8 cellular contexts compared by ENCODE assay signal in the genomic region with DNA sequence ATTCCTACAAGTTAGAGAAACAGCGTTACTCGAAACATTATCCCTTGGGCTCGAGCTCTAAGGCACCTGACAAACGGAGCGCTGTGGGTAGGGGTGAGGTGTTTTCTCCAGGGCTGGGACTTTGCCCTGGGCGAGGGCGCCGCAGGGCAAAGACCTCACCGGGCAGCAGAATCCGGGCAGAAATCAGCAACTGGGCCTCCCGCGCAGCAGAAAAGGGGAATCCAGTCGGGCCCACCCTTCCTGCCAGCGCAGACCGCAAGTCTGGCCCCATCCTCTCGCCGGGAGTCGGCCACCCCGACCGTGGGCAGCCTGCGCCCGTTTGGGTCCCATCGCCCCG. TPM values are rescaled to one million over a fixed set of nuclear protein-coding genes. Genes with fewer than 3 reads are reported as not detected.
A peak's percentile ranks its signal among the peaks of the same experiment; 100 is the strongest.
DNase-seq lines count a peak whose midpoint lies in the region; ATAC-seq and TF ChIP-seq lines count a peak whose summit lies in the region.

No MANE protein-coding gene starts in this region.

- peak overlapping the region; percentile 96 for H3K9ac ChIP-seq in HUES64 (ENCODE audit: low read depth, low read length)

- no peak for ATAC-seq in activated T-helper 17 cell treated with anti-CD3 and anti-CD28 coated beads, Interleukin-2, amount 50 U/mL, for 72 hours (replicated peaks)
- no peak for ATAC-seq in omental fat pad (ENCODE audit: low FRiP score)
- ATAC-seq in stimulated activated effector memory CD8-positive, alpha-beta T cell treated with anti-CD3 and anti-CD28 coated beads, Interleukin-12 subunit alpha, Interleukin-12 subunit beta, amount 100 ng/mL, for 72 hours = no peak

- H3K4me3 Mint-ChIP-seq in activated T-helper 17 cell treated with anti-CD3 and anti-CD28 coated beads, Interleukin-2, amount 50 U/mL, for 72 hours = no peak overlapping the region
- H3K4me3 Mint-ChIP-seq in stimulated activated effector memory CD8-positive, alpha-beta T cell treated with anti-CD3 and anti-CD28 coated beads, Interleukin-12 subunit alpha, Interleukin-12 subunit beta, amount 100 ng/mL, for 72 hours = no peak overlapping the region

- peak overlapping the region; percentile 90 for H3K27ac Mint-ChIP-seq in activated T-helper 17 cell treated with anti-CD3 and anti-CD28 coated beads, Interleukin-2, amount 50 U/mL, for 72 hours
- H3K27ac Mint-ChIP-seq in stimulated activated effector memory CD8-positive, alpha-beta T cell treated with anti-CD3 and anti-CD28 coated beads, Interleukin-12 subunit alpha, Interleukin-12 subunit beta, amount 100 ng/mL, for 72 hours = no peak overlapping the region

- H3K27ac ChIP-seq in HUES64 (ENCODE audit: low read depth, low read length) = peak overlapping the region; percentile 78

- H3K4me1 ChIP-seq in HUES64 (ENCODE audit: insufficient read depth, low read length) = peaks cover 20% of the 10 kb centered on the region

- peaks cover 35% of the 10 kb centered on the region for H3K36me3 ChIP-seq in HUES64 (ENCODE audit: insufficient read depth, low read length)

- H3K36me3 Mint-ChIP-seq in activated T-helper 17 cell treated with anti-CD3 and anti-CD28 coated beads, Interleukin-2, amount 50 U/mL, for 72 hours (ENCODE audit: low read depth) = peaks cover 38% of the 10 kb centered on the region
- peaks cover 37% of the 10 kb centered on the region for H3K36me3 Mint-ChIP-seq in stimulated activated effector memory CD8-positive, alpha-beta T cell treated with anti-CD3 and anti-CD28 coated beads, Interleukin-12 subunit alpha, Interleukin-12 subunit beta, amount 100 ng/mL, for 72 hours

- peaks cover 13% of the 10 kb centered on the region for H3K4me1 Mint-ChIP-seq in activated T-helper 17 cell treated with anti-CD3 and anti-CD28 coated beads, Interleukin-2, amount 50 U/mL, for 72 hours
- peaks cover 28% of the 10 kb centered on the region for H3K4me1 Mint-ChIP-seq in stimulated activated effector memory CD8-positive, alpha-beta T cell treated with anti-CD3 and anti-CD28 coated beads, Interleukin-12 subunit alpha, Interleukin-12 subunit beta, amount 100 ng/mL, for 72 hours

- no peak for TF ChIP-seq CTCF in omental fat pad (IDR thresholded peaks at IDR 0.05)

- DNase-seq in SKM-1 treated with dmso at 0.1 percent for 144 hours (lab: John Stamatoyannopoulos, UW; ENCODE audit: unreplicated experiment) = peak; percentile 32
- no peak for DNase-seq in SKM-1 (lab: John Stamatoyannopoulos, UW; ENCODE audit: unreplicated experiment)
- DNase-seq in stimulated activated CD8-positive, alpha-beta memory T cell treated with anti-CD3 and anti-CD28 coated beads, Interleukin-4, amount 100 ng/mL, for 24 hours (ENCODE audit: low read depth) = peak; percentile 7
- no peak for DNase-seq in omental fat pad (ENCODE audit: low spot score)
- DNase-seq in stimulated activated effector memory CD8-positive, alpha-beta T cell treated with anti-CD3 and anti-CD28 coated beads, Interleukin-12 subunit alpha, Interleukin-12 subunit beta, amount 100 ng/mL, for 72 hours (ENCODE audit: low spot score in 2 of 2) = no peak

- H3K27me3 Mint-ChIP-seq in activated T-helper 17 cell treated with anti-CD3 and anti-CD28 coated beads, Interleukin-2, amount 50 U/mL, for 72 hours = no peaks in the 10 kb centered on the region

- H3K27me3 ChIP-seq in HUES64 (ENCODE audit: insufficient read depth, low read length) = no peaks in the 10 kb centered on the region

- no peaks in the 10 kb centered on the region for H3K9me3 Mint-ChIP-seq in activated T-helper 17 cell treated with anti-CD3 and anti-CD28 coated beads, Interleukin-2, amount 50 U/mL, for 72 hours
- H3K9me3 Mint-ChIP-seq in stimulated activated effector memory CD8-positive, alpha-beta T cell treated with anti-CD3 and anti-CD28 coated beads, Interleukin-12 subunit alpha, Interleukin-12 subunit beta, amount 100 ng/mL, for 72 hours = no peaks in the 10 kb centered on the region

- under 1% methylated on average over 24 of the region's 24 CpGs for WGBS in HUES64

- peak overlapping the region; percentile 100 for H3K4me3 ChIP-seq in HUES64 (ENCODE audit: low read length)
- H3K4me3 ChIP-seq in iPS-18c (ENCODE audit: insufficient read depth, low read depth, low read length) = peak overlapping the region; percentile 91

- no peaks in the 10 kb centered on the region for H3K9me3 ChIP-seq in HUES64 (ENCODE audit: insufficient read depth, low read depth, low read length)
- H3K9me3 ChIP-seq in iPS-18c (ENCODE audit: control insufficient read depth, insufficient read depth, low read length) = no peaks in the 10 kb centered on the region

RNA-seq across cellular contexts. Expression of a gene that starts 0.4 kb away (rescaled TPM):
- polyA plus RNA-seq in HUES64 (2013, experiment 1 of 2) = 13.7 TPM
- polyA plus RNA-seq in HUES64 (2013, experiment 2 of 2) = 13.9 TPM
- total RNA-seq in activated T-helper 17 cell treated with anti-CD3 and anti-CD28 coated beads, Interleukin-2, amount 50 U/mL, for 72 hours = 10 to 100 TPM; 23.6 to 24.9 TPM
- total RNA-seq in omental fat pad = 10 to 100 TPM in 3 of 4 donors, 1 to 10 TPM in 1; 10.0 to 16.8 (median 13.1) TPM

RNA-seq across cellular contexts. Expression of a gene that starts 0.8 kb away (rescaled TPM):
- polyA plus RNA-seq in HUES64 (2013, experiment 1 of 2) = 71.3 TPM
- polyA plus RNA-seq in HUES64 (2013, experiment 2 of 2) = 70.2 TPM
- 10 to 100 TPM; 71.9 to 80.2 TPM for total RNA-seq in activated T-helper 17 cell treated with anti-CD3 and anti-CD28 coated beads, Interleukin-2, amount 50 U/mL, for 72 hours
- total RNA-seq in omental fat pad = 10 to 100 TPM in 3 of 4 donors, 1 to 10 TPM in 1; 9.1 to 12.2 (median 10.2) TPM

Comparison
In these comparisons a context has a peak if more than half of its experiments do, and no peak if none do; other contexts are left out.
1. DNase-seq: peak in SKM-1 treated with dmso at 0.1 percent for 144 hours (single experiment) and stimulated activated CD8-positive, alpha-beta memory T cell treated with anti-CD3 and anti-CD28 coated beads, Interleukin-4, amount 100 ng/mL, for 24 hours (single experiment); none in SKM-1 (single experiment), omental fat pad (single experiment) and stimulated activated effector memory CD8-positive, alpha-beta T cell treated with anti-CD3 and anti-CD28 coated beads, Interleukin-12 subunit alpha, Interleukin-12 subunit beta, amount 100 ng/mL, for 72 hours (0 of 2).
2. RNA of a gene that starts 0.8 kb away (total RNA-seq): 71.9 to 80.2 TPM in activated T-helper 17 cell treated with anti-CD3 and anti-CD28 coated beads, Interleukin-2, amount 50 U/mL, for 72 hours; 9.1 to 12.2 TPM in omental fat pad; every median in the first group is over 4 times any median in the second.